In the genomic region with DNA sequence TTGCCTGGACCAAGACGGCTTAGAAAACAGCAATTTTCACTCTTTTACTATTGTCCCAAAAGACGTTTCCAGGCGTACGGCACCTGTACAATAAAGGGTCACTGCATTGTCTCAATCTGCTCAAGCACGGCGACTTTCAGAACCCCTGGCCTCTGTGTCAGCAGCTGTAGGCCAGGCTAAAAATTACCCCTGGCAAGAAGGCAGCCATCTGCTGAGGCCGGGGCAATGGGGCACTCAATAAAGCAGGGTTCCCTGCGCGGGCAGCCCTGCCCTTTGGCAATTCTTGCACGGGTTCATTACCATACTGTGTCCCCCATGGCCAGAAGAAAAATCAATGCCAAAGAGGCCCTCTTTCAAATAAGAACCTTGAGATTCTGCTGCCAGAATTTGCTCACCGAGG, we compare ENCODE assay signal across 19 cellular contexts. TPM values are rescaled to one million over a fixed set of nuclear protein-coding genes. Genes with fewer than 3 reads are reported as not detected.
DNase-seq lines count a peak whose midpoint lies in the region; ATAC-seq and TF ChIP-seq lines count a peak whose summit lies in the region.
"Had no signal": no experiment of that assay in that cellular context is flagged by ENCODE, and none has a peak within 500 bp of the region (broad histone marks: within the 10 kb centered on the region; RNA-seq: fewer than 3 reads in every experiment).

No MANE protein-coding gene starts in this region.

- peaks cover 3% of the 10 kb centered on the region for H3K36me3 Mint-ChIP-seq in activated naive CD8-positive, alpha-beta T cell
- peaks cover 22% of the 10 kb centered on the region for H3K36me3 Mint-ChIP-seq in activated naive CD8-positive, alpha-beta T cell treated with anti-CD3 and anti-CD28 coated beads for 36 hours
- H3K36me3 Mint-ChIP-seq in activated CD4-positive, alpha-beta memory T cell treated with anti-CD3 and anti-CD28 coated beads for 36 hours: peaks cover 12% of the 10 kb centered on the region
- H3K36me3 Mint-ChIP-seq in H9 (ENCODE audit: insufficient read depth in 1 of 3, low read depth in 3 of 3): peaks cover 0 to 1% (median 0%) of the 10 kb centered on the region in 3 experiments; a peak in 2 of 7 replicates
- H3K36me3 Mint-ChIP-seq: natural killer cell treated with Interleukin-12 subunit alpha and Interleukin-12 subunit beta and Interleukin-15 and Interleukin-18, amount 100 ng/mL, for 72 hours had no signal

- CTCF ChIA-PET in activated CD4-positive, alpha-beta memory T cell treated with anti-CD3 and anti-CD28 coated beads for 36 hours (lab: Charles Lee): no interaction called here

- H3K27ac ChIP-seq in suprapubic skin (peak overlapping the region; percentile 12), H9 (ENCODE audit: insufficient read length, low read depth, low read length) (no peak overlapping the region)
- H3K27ac ChIP-seq: adrenal gland, prostate gland, tibial artery had no signal

- H2BK5ac ChIP-seq in H9 (ENCODE audit: insufficient read length, low read length): no peak overlapping the region

- H3K27me3 ChIP-seq in suprapubic skin (no peaks in the 10 kb centered on the region), H9 (ENCODE audit: insufficient read depth, low read length) (no peaks in the 10 kb centered on the region)
- H3K27me3 ChIP-seq: adrenal gland, heart right ventricle, tibial artery had no signal

- TF ChIP-seq CTCF in suprapubic skin (IDR thresholded peaks at IDR 0.05) (no peak), H9 (conservative IDR thresholded peaks at IDR 0.05) (no peak)

- no peak overlapping the region for H4K8ac ChIP-seq in H9 (replicated peaks; ENCODE audit: insufficient read length, low read depth, low read length)

- no peak overlapping the region for H4K91ac ChIP-seq in H9 (ENCODE audit: insufficient read length, low read depth, low read length)

- H3K4me1 ChIP-seq in suprapubic skin (peaks cover 90% of the 10 kb centered on the region), H9 (ENCODE audit: insufficient read depth, low read length) (peaks cover 13% of the 10 kb centered on the region; the same call in 1 of the 2 replicates)

- H3K9ac ChIP-seq in H9 (ENCODE audit: extremely low read depth, insufficient read length, low read length): no peak overlapping the region

- no peak overlapping the region for H2AFZ ChIP-seq in H9 (ENCODE audit: low read length)

- peaks cover 66% of the 10 kb centered on the region; the same call in 1 of the 2 replicates for H3K79me2 ChIP-seq in H9 (ENCODE audit: insufficient read depth, low read length)

- no peak overlapping the region for H3K14ac ChIP-seq in H9 (ENCODE audit: insufficient read depth, low read length)

- H3K23me2 ChIP-seq in H9 (ENCODE audit: insufficient read length, low read depth, low read length, poor library complexity, severe bottlenecking): no peaks in the 10 kb centered on the region

- H2BK20ac ChIP-seq in H9 (ENCODE audit: low read depth, low read length, poor library complexity, severe bottlenecking): no peak overlapping the region

- no peaks in the 10 kb centered on the region for H3K36me3 ChIP-seq in suprapubic skin
- H3K36me3 ChIP-seq: adrenal gland, heart right ventricle, prostate gland, tibial artery had no signal

- no peak overlapping the region for H4K5ac ChIP-seq in H9 (ENCODE audit: insufficient read length, low read depth, low read length)

- no peak overlapping the region for H3K4me3 Mint-ChIP-seq in activated naive CD8-positive, alpha-beta T cell
- no peak overlapping the region for H3K4me3 Mint-ChIP-seq in activated naive CD8-positive, alpha-beta T cell treated with anti-CD3 and anti-CD28 coated beads for 36 hours
- no peak overlapping the region for H3K4me3 Mint-ChIP-seq in activated CD4-positive, alpha-beta memory T cell treated with anti-CD3 and anti-CD28 coated beads for 36 hours
- H3K4me3 Mint-ChIP-seq in H9: no peak overlapping the region
- H3K4me3 Mint-ChIP-seq: activated CD8-positive, alpha-beta T cell treated with anti-CD3 and anti-CD28 coated beads, Interleukin-2, amount 10 ng/mL, durations not matched to agents 7 days and 5 days; natural killer cell treated with Interleukin-12 subunit alpha and Interleukin-12 subunit beta and Interleukin-15 and Interleukin-18, amount 100 ng/mL, for 72 hours had no signal

- no peaks in the 10 kb centered on the region for H3K9me3 ChIP-seq in suprapubic skin
- no peaks in the 10 kb centered on the region for H3K9me3 ChIP-seq in H9 (ENCODE audit: control insufficient read depth, low read depth, low read length)
- H3K9me3 ChIP-seq: adrenal gland, heart right ventricle, prostate gland, tibial artery had no signal

- no peak overlapping the region for H3K4me3 ChIP-seq in suprapubic skin
- H3K4me3 ChIP-seq: adrenal gland, heart right ventricle, prostate gland, tibial artery had no signal

- POLR2A ChIA-PET in activated CD4-positive, alpha-beta memory T cell treated with anti-CD3 and anti-CD28 coated beads for 36 hours (lab: Charles Lee): interaction anchor here (0.5 kb wide), 1 partner anchor 91 kb away, joined by 3 read pairs; no protein-coding TSS in a partner anchor

- no peak overlapping the region for H3K4me2 ChIP-seq in H9 (ENCODE audit: insufficient read depth, insufficient read length, low read length)

- no peak overlapping the region for H2BK12ac ChIP-seq in H9 (ENCODE audit: insufficient read length, low read depth, low read length)

- H3K79me1 ChIP-seq in H9 (ENCODE audit: insufficient read depth, low read depth, low read length, poor library complexity, severe bottlenecking): peaks cover 20% of the 10 kb centered on the region

- no peak overlapping the region for H3K18ac ChIP-seq in H9 (ENCODE audit: insufficient read length, low read depth, low read length)

- H2BK15ac ChIP-seq in H9 (ENCODE audit: low read depth, low read length): no peak overlapping the region

- intact Hi-C loops in activated CD4-positive, alpha-beta memory T cell treated with anti-CD3 and anti-CD28 coated beads for 36 hours (cut with micrococcal nuclease): no loop called here

- ATAC-seq in left lobe of liver (peak; percentile 56), GM21576 (IDR thresholded peaks at IDR 0.05; ENCODE audit: unreplicated experiment) (no peak)
- ATAC-seq: activated CD8-positive, alpha-beta T cell treated with anti-CD3 and anti-CD28 coated beads, Interleukin-2, amount 10 ng/mL, durations not matched to agents 7 days and 5 days; natural killer cell treated with Interleukin-12 subunit alpha and Interleukin-12 subunit beta and Interleukin-15 and Interleukin-18, amount 100 ng/mL, for 72 hours had no signal

- no peak for TF ChIP-seq POLR2A in suprapubic skin (IDR thresholded peaks at IDR 0.05)

- no peak overlapping the region for H3T11ph ChIP-seq in H9 (ENCODE audit: low read length)

- DNase-seq in activated naive CD8-positive, alpha-beta T cell treated with anti-CD3 and anti-CD28 coated beads for 36 hours: no peak
- no peak for DNase-seq in activated CD4-positive, alpha-beta memory T cell treated with anti-CD3 and anti-CD28 coated beads for 36 hours
- no peak for DNase-seq in left lobe of liver (ENCODE audit: low spot score)
- no peak for DNase-seq in suprapubic skin (ENCODE audit: low spot score in 2 of 2)
- no peak for DNase-seq in RPMI8226
- DNase-seq in H9: no peak
- DNase-seq: ACHN; activated CD8-positive, alpha-beta T cell treated with anti-CD3 and anti-CD28 coated beads, Interleukin-2, amount 10 ng/mL, durations not matched to agents 7 days and 5 days; adrenal gland; H7; heart right ventricle; IMR-90; NCI-H2029 treated with DMSO at 0.1 percent for 48 hours; NCI-H446 treated with DMSO at 0.1 percent for 48 hours; tibial artery had no signal

- no peak for TF ChIP-seq EP300 in suprapubic skin (IDR thresholded peaks at IDR 0.05)

- H3K27ac Mint-ChIP-seq in activated naive CD8-positive, alpha-beta T cell: peak overlapping the region; percentile 54
- H3K27ac Mint-ChIP-seq in activated naive CD8-positive, alpha-beta T cell treated with anti-CD3 and anti-CD28 coated beads for 36 hours: no peak overlapping the region
- H3K27ac Mint-ChIP-seq in activated CD4-positive, alpha-beta memory T cell treated with anti-CD3 and anti-CD28 coated beads for 36 hours: peak overlapping the region; percentile 28
- H3K27ac Mint-ChIP-seq in H9: no peak overlapping the region
- H3K27ac Mint-ChIP-seq: activated CD8-positive, alpha-beta T cell treated with anti-CD3 and anti-CD28 coated beads, Interleukin-2, amount 10 ng/mL, durations not matched to agents 7 days and 5 days; natural killer cell treated with Interleukin-12 subunit alpha and Interleukin-12 subunit beta and Interleukin-15 and Interleukin-18, amount 100 ng/mL, for 72 hours had no signal

- H3K4me1 Mint-ChIP-seq in activated naive CD8-positive, alpha-beta T cell (ENCODE audit: low read depth): peaks cover 91% of the 10 kb centered on the region
- H3K4me1 Mint-ChIP-seq in activated naive CD8-positive, alpha-beta T cell treated with anti-CD3 and anti-CD28 coated beads for 36 hours: peaks cover 87% of the 10 kb centered on the region
- H3K4me1 Mint-ChIP-seq in activated CD4-positive, alpha-beta memory T cell treated with anti-CD3 and anti-CD28 coated beads for 36 hours (ENCODE audit: low read depth): peaks cover 100% of the 10 kb centered on the region
- H3K4me1 Mint-ChIP-seq in H9: peaks cover 89 to 93% of the 10 kb centered on the region in 2 experiments

- H3K27me3 Mint-ChIP-seq in activated naive CD8-positive, alpha-beta T cell: no peaks in the 10 kb centered on the region
- no peaks in the 10 kb centered on the region for H3K27me3 Mint-ChIP-seq in activated naive CD8-positive, alpha-beta T cell treated with anti-CD3 and anti-CD28 coated beads for 36 hours
- no peaks in the 10 kb centered on the region for H3K27me3 Mint-ChIP-seq in activated CD4-positive, alpha-beta memory T cell treated with anti-CD3 and anti-CD28 coated beads for 36 hours
- H3K27me3 Mint-ChIP-seq in H9 (ENCODE audit: low read depth): no peaks in the 10 kb centered on the region
- H3K27me3 Mint-ChIP-seq: natural killer cell treated with Interleukin-12 subunit alpha and Interleukin-12 subunit beta and Interleukin-15 and Interleukin-18, amount 100 ng/mL, for 72 hours had no signal

- no peak overlapping the region for H3K4ac ChIP-seq in H9 (ENCODE audit: low read depth, low read length)

- H3K56ac ChIP-seq in H9 (ENCODE audit: insufficient read length, low read depth, low read length): no peak overlapping the region

- no peak overlapping the region for H2AK5ac ChIP-seq in H9 (ENCODE audit: insufficient read length, low read length)

- H3K9me3 Mint-ChIP-seq in activated naive CD8-positive, alpha-beta T cell (ENCODE audit: low read depth): no peaks in the 10 kb centered on the region
- no peaks in the 10 kb centered on the region for H3K9me3 Mint-ChIP-seq in activated naive CD8-positive, alpha-beta T cell treated with anti-CD3 and anti-CD28 coated beads for 36 hours
- H3K9me3 Mint-ChIP-seq in activated CD4-positive, alpha-beta memory T cell treated with anti-CD3 and anti-CD28 coated beads for 36 hours: no peaks in the 10 kb centered on the region
- no peaks in the 10 kb centered on the region; a peak in 1 of 5 replicates for H3K9me3 Mint-ChIP-seq in H9
- H3K9me3 Mint-ChIP-seq: natural killer cell treated with Interleukin-12 subunit alpha and Interleukin-12 subunit beta and Interleukin-15 and Interleukin-18, amount 100 ng/mL, for 72 hours had no signal

- H4K20me1 ChIP-seq in H9 (ENCODE audit: control insufficient read depth, insufficient read depth, insufficient read length): peaks cover 3% of the 10 kb centered on the region

- no peak overlapping the region for H2BK120ac ChIP-seq in H9 (ENCODE audit: low read depth, low read length, poor library complexity, severe bottlenecking)

- H3K23ac ChIP-seq in H9 (ENCODE audit: insufficient read length, low read depth, low read length): no peak overlapping the region

- WGBS in suprapubic skin: 79% methylated on average over 11 of the region's 11 CpGs
- WGBS in H9 (ENCODE audit: extremely low coverage, insufficient read length, low lambda C conversion rate): no CpG with 5 or more reads among the region's 11 CpGs

RNA-seq across cellular contexts. Expression of gene STK24, which starts 52.1 kb away (rescaled TPM):
- total RNA-seq in activated naive CD8-positive, alpha-beta T cell treated with anti-CD3 and anti-CD28 coated beads for 36 hours: 100 to 1,000 TPM; 129 TPM
- 100 to 1,000 TPM; 176 to 178 TPM for total RNA-seq in activated CD4-positive, alpha-beta memory T cell treated with anti-CD3 and anti-CD28 coated beads for 36 hours
- total RNA-seq in left lobe of liver: 17.0 TPM
- 100 to 1,000 TPM; 132 to 200 (median 176) TPM for total RNA-seq in suprapubic skin
- total RNA-seq in H9 (2021): 131 and 134 TPM in 2 replicates

Comparison
In these comparisons a context has a peak if more than half of its experiments do, and no peak if none do; other contexts are left out.
1. H3K27ac Mint-ChIP-seq: peak in activated naive CD8-positive, alpha-beta T cell (single experiment) and activated CD4-positive, alpha-beta memory T cell treated with anti-CD3 and anti-CD28 coated beads for 36 hours (single experiment); none in activated naive CD8-positive, alpha-beta T cell treated with anti-CD3 and anti-CD28 coated beads for 36 hours (single experiment) and H9 (0 of 3).